8 cellular contexts compared by ENCODE assay signal in the genomic region with DNA sequence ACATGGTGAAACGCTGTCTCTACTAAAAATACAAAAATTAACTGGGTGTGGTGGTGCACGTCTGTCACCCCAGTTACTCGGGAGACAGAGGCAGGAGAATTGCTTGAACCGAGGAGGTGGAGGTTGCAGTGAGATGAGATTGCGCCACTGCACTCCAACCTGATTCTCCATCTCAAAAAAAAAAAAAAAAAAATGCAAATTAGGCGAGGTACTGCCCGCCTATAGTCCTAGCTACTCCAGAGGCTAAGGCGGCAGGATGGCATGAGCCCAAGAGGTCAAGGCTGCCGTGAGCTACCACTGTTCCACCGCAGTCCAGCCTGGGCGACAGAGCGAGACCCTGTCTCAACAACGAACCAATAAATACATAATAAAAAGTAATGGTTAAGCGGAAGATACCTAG. TPM values are rescaled to one million over a fixed set of nuclear protein-coding genes. Genes with fewer than 3 reads are reported as not detected.
A peak's percentile ranks its signal among the peaks of the same experiment; 100 is the strongest.
DNase-seq lines count a peak whose midpoint lies in the region; ATAC-seq and TF ChIP-seq lines count a peak whose summit lies in the region.

No MANE protein-coding gene starts in this region.

- H3K36me3 ChIP-seq in SK-N-SH (replicated peaks in 1 of 2; ENCODE audit: control insufficient read depth in 1 of 2, insufficient read depth in 2 of 2, low read length in 1 of 2) (peaks cover 18 to 27% of the 10 kb centered on the region in 2 experiments), SK-N-MC (ENCODE audit: insufficient read depth, low read length) (peaks cover 25% of the 10 kb centered on the region), gastroesophageal sphincter (no peaks in the 10 kb centered on the region)

- peaks cover 35% of the 10 kb centered on the region for H4K20me1 ChIP-seq in SK-N-SH (ENCODE audit: insufficient read depth)

- peak overlapping the region; percentile 95 for H3K4me3 Mint-ChIP-seq in stimulated activated memory B cell treated with anti-CD40 and anti-IgM and Interleukin-4, amounts not matched to agents 10 μg/mL and 1 μg/mL and 100 μg/mL, for 72 hours

- H3K4me3 ChIP-seq in SK-N-SH (ENCODE audit: low read depth in 2 of 2, low read length in 1 of 2) (peak overlapping the region; percentile 72 to 88), SK-N-MC (peak overlapping the region; percentile 94), gastroesophageal sphincter (peak overlapping the region in 1 of 2 donors; percentile 98)

- peak overlapping the region; percentile 84 for H3K4me2 ChIP-seq in SK-N-SH

- no peaks in the 10 kb centered on the region for H3K27me3 Mint-ChIP-seq in stimulated activated memory B cell treated with anti-CD40 and anti-IgM and Interleukin-4, amounts not matched to agents 10 μg/mL and 1 μg/mL and 100 μg/mL, for 72 hours

- no peaks in the 10 kb centered on the region for H3K9me3 Mint-ChIP-seq in stimulated activated memory B cell treated with anti-CD40 and anti-IgM and Interleukin-4, amounts not matched to agents 10 μg/mL and 1 μg/mL and 100 μg/mL, for 72 hours

- H3K4me1 ChIP-seq in SK-N-SH (ENCODE audit: control insufficient read depth in 1 of 2, insufficient read depth in 2 of 2, low read depth in 1 of 2, low read length in 1 of 2) (peaks cover 11 to 20% of the 10 kb centered on the region in 2 experiments; a peak in 3 of 4 replicates), gastroesophageal sphincter (peaks cover 13 to 45% (median 27%) of the 10 kb centered on the region in 3 donors)

- DNase-seq in SK-N-SH (no peak), SK-N-MC (ENCODE audit: low read depth, low spot score) (no peak), medulla oblongata (ENCODE audit: extremely low spot score) (no peak), NCI-H1930 (lab: John Stamatoyannopoulos, UW) (no peak)

- no peaks in the 10 kb centered on the region for H3K27me3 ChIP-seq in SK-N-SH (ENCODE audit: insufficient read depth)
- no peaks in the 10 kb centered on the region for H3K27me3 ChIP-seq in gastroesophageal sphincter

- POLR2A ChIA-PET in SK-N-SH (lab: Yijun Ruan, JAX), result interaction anchor here (0.6 to 3.2 kb wide), 7 partner anchors 14 to 549 kb away, joined by 3 to 12 read pairs (median 4); a partner anchor contains a TSS

- 84% methylated on average over 14 of the region's 14 CpGs for WGBS in SK-N-SH (ENCODE audit: low lambda C conversion rate)
- 71 to 73% methylated on average over 8 to 13 of the region's 14 CpGs for WGBS in gastroesophageal sphincter (ENCODE audit: low coverage in 1 of 2), 2 donors

- H3K27ac ChIP-seq in SK-N-SH (ENCODE audit: low read depth in 2 of 2, low read length in 1 of 2), result no peak overlapping the region
- no peak overlapping the region for H3K27ac ChIP-seq in SK-N-MC
- H3K27ac ChIP-seq in gastroesophageal sphincter, result peak overlapping the region in 3 of 4 donors; percentile 96 to 99 (median 97)

- H3K9me2 ChIP-seq in SK-N-SH, result no peaks in the 10 kb centered on the region

- CTCF ChIA-PET in SK-N-SH (lab: Yijun Ruan, JAX), result interaction anchor here (1.2 to 1.3 kb wide), 2 partner anchors 106 to 303 kb away, joined by 3 read pairs; no protein-coding TSS in a partner anchor

- TF ChIP-seq CTCF in SK-N-SH (IDR thresholded peaks at IDR 0.05) (no peak), gastroesophageal sphincter (IDR thresholded peaks at IDR 0.05) (no peak)

- TF ChIP-seq RAD21 in SK-N-SH (IDR thresholded peaks at IDR 0.05; ENCODE audit: low read length), result no peak

- peaks cover 6% of the 10 kb centered on the region for H3F3A ChIP-seq in SK-N-SH (replicated peaks; ENCODE audit: insufficient read depth)

- H3K27ac Mint-ChIP-seq in stimulated activated memory B cell treated with anti-CD40 and anti-IgM and Interleukin-4, amounts not matched to agents 10 μg/mL and 1 μg/mL and 100 μg/mL, for 72 hours, result peak overlapping the region; percentile 91

- TF ChIP-seq EP300 in SK-N-SH (IDR thresholded peaks at IDR 0.05; ENCODE audit: borderline replicate concordance in 1 of 2, low read depth in 1 of 2, low read length in 1 of 2), result no peak
- TF ChIP-seq EP300 in gastroesophageal sphincter (IDR thresholded peaks at IDR 0.05), result no peak

- H3K9me3 ChIP-seq in SK-N-SH, result no peaks in the 10 kb centered on the region
- no peaks in the 10 kb centered on the region for H3K9me3 ChIP-seq in SK-N-MC (ENCODE audit: low read depth, low read length)
- no peaks in the 10 kb centered on the region for H3K9me3 ChIP-seq in gastroesophageal sphincter

- peaks cover 27% of the 10 kb centered on the region for H3K4me1 Mint-ChIP-seq in stimulated activated memory B cell treated with anti-CD40 and anti-IgM and Interleukin-4, amounts not matched to agents 10 μg/mL and 1 μg/mL and 100 μg/mL, for 72 hours

- no peak for TF ChIP-seq POLR2A in gastroesophageal sphincter (IDR thresholded peaks at IDR 0.05)

- peaks cover 48% of the 10 kb centered on the region for H3K79me2 ChIP-seq in SK-N-SH (ENCODE audit: insufficient read depth)

- H3K9ac ChIP-seq in SK-N-SH (peak overlapping the region; percentile 95; the same call in 1 of the 2 replicates), SK-N-MC (ENCODE audit: insufficient read length) (peak overlapping the region; percentile 97)

- ATAC-seq in SK-N-SH treated with all-trans-retinoic acid at 6 μM for 48 hours (no peak), gastroesophageal sphincter (no peak), GM21526 (IDR thresholded peaks at IDR 0.05; ENCODE audit: low FRiP score, unreplicated experiment) (no peak)
- no peak for ATAC-seq in stimulated activated memory B cell treated with anti-CD40 and anti-IgM and Interleukin-4, amounts not matched to agents 10 μg/mL and 1 μg/mL and 100 μg/mL, for 72 hours

- peaks cover 10% of the 10 kb centered on the region for H3K36me3 Mint-ChIP-seq in stimulated activated memory B cell treated with anti-CD40 and anti-IgM and Interleukin-4, amounts not matched to agents 10 μg/mL and 1 μg/mL and 100 μg/mL, for 72 hours

- H2AFZ ChIP-seq in SK-N-SH (ENCODE audit: low read depth), result no peak overlapping the region; the same call in 1 of the 2 replicates

TF ChIP-seq in SK-N-SH, 30 proteins besides CTCF, POLR2A, EP300 and RAD21 (continues in another document):
- TF ChIP-seq, protein P1, sequence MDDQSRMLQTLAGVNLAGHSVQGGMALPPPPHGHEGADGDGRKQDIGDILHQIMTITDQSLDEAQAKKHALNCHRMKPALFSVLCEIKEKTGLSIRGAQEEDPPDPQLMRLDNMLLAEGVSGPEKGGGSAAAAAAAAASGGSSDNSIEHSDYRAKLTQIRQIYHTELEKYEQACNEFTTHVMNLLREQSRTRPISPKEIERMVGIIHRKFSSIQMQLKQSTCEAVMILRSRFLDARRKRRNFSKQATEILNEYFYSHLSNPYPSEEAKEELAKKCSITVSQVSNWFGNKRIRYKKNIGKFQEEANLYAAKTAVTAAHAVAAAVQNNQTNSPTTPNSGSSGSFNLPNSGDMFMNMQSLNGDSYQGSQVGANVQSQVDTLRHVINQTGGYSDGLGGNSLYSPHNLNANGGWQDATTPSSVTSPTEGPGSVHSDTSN (IDR thresholded peaks at IDR 0.05), result no peak
- no peak for TF ChIP-seq SMC3 (IDR thresholded peaks at IDR 0.05; ENCODE audit: low read depth, low read length)
- TF ChIP-seq NRF1 (IDR thresholded peaks at IDR 0.05; ENCODE audit: low read depth, low read length), result no peak
- TF ChIP-seq MEF2A (IDR thresholded peaks at IDR 0.05; ENCODE audit: borderline replicate concordance, low read depth), result no peak
- TF ChIP-seq CHD2 (IDR thresholded peaks at IDR 0.05; ENCODE audit: low read length, partially characterized antibody), result no peak

TF ChIP-seq in SK-N-SH treated with all-trans-retinoic acid at 6 μM for 48 hours, 23 proteins besides CTCF, POLR2A, EP300 and RAD21 (continues in another document):
- TF ChIP-seq, protein P2, sequence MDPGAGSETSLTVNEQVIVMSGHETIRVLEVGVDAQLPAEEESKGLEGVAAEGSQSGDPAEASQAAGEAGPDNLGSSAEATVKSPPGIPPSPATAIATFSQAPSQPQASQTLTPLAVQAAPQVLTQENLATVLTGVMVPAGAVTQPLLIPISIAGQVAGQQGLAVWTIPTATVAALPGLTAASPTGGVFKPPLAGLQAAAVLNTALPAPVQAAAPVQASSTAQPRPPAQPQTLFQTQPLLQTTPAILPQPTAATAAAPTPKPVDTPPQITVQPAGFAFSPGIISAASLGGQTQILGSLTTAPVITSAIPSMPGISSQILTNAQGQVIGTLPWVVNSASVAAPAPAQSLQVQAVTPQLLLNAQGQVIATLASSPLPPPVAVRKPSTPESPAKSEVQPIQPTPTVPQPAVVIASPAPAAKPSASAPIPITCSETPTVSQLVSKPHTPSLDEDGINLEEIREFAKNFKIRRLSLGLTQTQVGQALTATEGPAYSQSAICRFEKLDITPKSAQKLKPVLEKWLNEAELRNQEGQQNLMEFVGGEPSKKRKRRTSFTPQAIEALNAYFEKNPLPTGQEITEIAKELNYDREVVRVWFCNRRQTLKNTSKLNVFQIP (CRISPR knock-in tag; IDR thresholded peaks at IDR 0.05; ENCODE audit: borderline replicate concordance, low read depth), result no peak
- TF ChIP-seq ARNTL (CRISPR knock-in tag; IDR thresholded peaks at IDR 0.05; ENCODE audit: borderline replicate concordance, low read depth), result no peak
- TF ChIP-seq, protein P3, sequence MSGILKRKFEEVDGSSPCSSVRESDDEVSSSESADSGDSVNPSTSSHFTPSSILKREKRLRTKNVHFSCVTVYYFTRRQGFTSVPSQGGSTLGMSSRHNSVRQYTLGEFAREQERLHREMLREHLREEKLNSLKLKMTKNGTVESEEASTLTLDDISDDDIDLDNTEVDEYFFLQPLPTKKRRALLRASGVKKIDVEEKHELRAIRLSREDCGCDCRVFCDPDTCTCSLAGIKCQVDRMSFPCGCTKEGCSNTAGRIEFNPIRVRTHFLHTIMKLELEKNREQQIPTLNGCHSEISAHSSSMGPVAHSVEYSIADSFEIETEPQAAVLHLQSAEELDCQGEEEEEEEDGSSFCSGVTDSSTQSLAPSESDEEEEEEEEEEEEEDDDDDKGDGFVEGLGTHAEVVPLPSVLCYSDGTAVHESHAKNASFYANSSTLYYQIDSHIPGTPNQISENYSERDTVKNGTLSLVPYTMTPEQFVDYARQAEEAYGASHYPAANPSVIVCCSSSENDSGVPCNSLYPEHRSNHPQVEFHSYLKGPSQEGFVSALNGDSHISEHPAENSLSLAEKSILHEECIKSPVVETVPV (CRISPR knock-in tag; IDR thresholded peaks at IDR 0.05), result no peak

RNA-seq across cellular contexts. Expression of a gene that starts 1.1 kb away (rescaled TPM):
- polyA plus RNA-seq in SK-N-SH (2012; rRNA removed), result 443 and 468 TPM in 2 replicates
- 373 and 432 TPM in 2 replicates for polyA plus RNA-seq in SK-N-SH (2012; cell fraction: cytosol; rRNA removed)
- polyA plus RNA-seq in SK-N-SH (2012; cell fraction: nucleus; rRNA removed), result 258 and 306 TPM in 2 replicates
- 100 to 1,000 TPM; 291 to 344 (median 322) TPM for total RNA-seq in gastroesophageal sphincter

RNA-seq across cellular contexts. Expression of a gene that starts 36.7 kb away (rescaled TPM):
- 2.4 and 2.5 TPM in 2 replicates for polyA plus RNA-seq in SK-N-SH (2012; rRNA removed)
- polyA plus RNA-seq in SK-N-SH (2012; cell fraction: cytosol; rRNA removed), result 1.2 and 2.4 TPM in 2 replicates
- polyA plus RNA-seq in SK-N-SH (2012; cell fraction: nucleus; rRNA removed), result 4.7 and 5.1 TPM in 2 replicates
- total RNA-seq in gastroesophageal sphincter, result 1 to 10 TPM; 2.8 to 8.2 (median 4.8) TPM

Comparison
In these comparisons a context has a peak if more than half of its experiments do, and no peak if none do; other contexts are left out.
1. H3K27ac ChIP-seq: peak in gastroesophageal sphincter (3 of 4); none in SK-N-SH (0 of 2) and SK-N-MC (single experiment).